ENCODE assay signal across 16 cellular contexts in genomic region chr13:44108345-44108858, GRCh38.
DNase-seq lines count a peak whose midpoint lies in the region; ATAC-seq, FAIRE-seq and TF ChIP-seq lines count a peak whose summit lies in the region.
"Had no signal": no experiment of that assay in that cellular context is flagged by ENCODE, and none has a peak within 500 bp of the region (broad histone marks: within the 10 kb centered on the region; RNA-seq: fewer than 3 reads in every experiment).

No MANE protein-coding gene starts in this region.

- H3K4me1 ChIP-seq in A549: peaks cover 51% of the 10 kb centered on the region
- H3K4me1 ChIP-seq in left lung: no peaks in the 10 kb centered on the region

- H3K9me3 Mint-ChIP-seq in activated CD4-positive, alpha-beta memory T cell treated with anti-CD3 and anti-CD28 coated beads for 36 hours: no peaks in the 10 kb centered on the region
- H3K9me3 Mint-ChIP-seq: T-cell had no signal

- no peaks in the 10 kb centered on the region for H3K27me3 ChIP-seq in left lung

- H3K36me3 ChIP-seq in left lung: no peaks in the 10 kb centered on the region

- DNase-seq in A549 (ENCODE audit: low read depth in 1 of 2, low spot score in 1 of 2) (peak; percentile 21 to 74), RCC 7860 (ENCODE audit: low spot score) (peak; percentile 73), epithelial cell of esophagus (ENCODE audit: low read depth) (peak; percentile 40), left lung (no peak), NCI-H1417 treated with DMSO at 0.1 percent for 48 hours (lab: John Stamatoyannopoulos, UW) (no peak)
- no peak for DNase-seq in activated CD4-positive, alpha-beta memory T cell treated with anti-CD3 and anti-CD28 coated beads for 36 hours
- DNase-seq: ACHN; activated naive CD8-positive, alpha-beta T cell treated with anti-CD3 and anti-CD28 coated beads, Interleukin-2, amount 50 U/mL, for 24 hours; activated T-cell treated with anti-CD3 and anti-CD28 coated beads, Interleukin-2, amount 50 U/mL, for 1 hour; GM23248; NCI-H1105; NCI-H446; stimulated activated naive CD8-positive, alpha-beta T cell treated with anti-CD3 and anti-CD28 coated beads, Interleukin-15, Interleukin-2, amounts not matched to agents 100 U/mL and 50 U/mL, for 24 hours; T-cell had no signal

- H3K36me3 Mint-ChIP-seq in activated CD4-positive, alpha-beta memory T cell treated with anti-CD3 and anti-CD28 coated beads for 36 hours: no peaks in the 10 kb centered on the region
- H3K36me3 Mint-ChIP-seq: T-cell had no signal

- 0 out of 5 replicates have a peak, but pooled peaks of 1 of the 2 experiments have one; percentile 25 for TF ChIP-seq RAD21 in A549 (conservative IDR thresholded peaks at IDR 0.05 in 1 of 2, IDR thresholded peaks at IDR 0.05 in 1 of 2)

- peaks cover 11% of the 10 kb centered on the region for H3K27me3 Mint-ChIP-seq in activated CD4-positive, alpha-beta memory T cell treated with anti-CD3 and anti-CD28 coated beads for 36 hours

- 5% methylated on average over 2 of the region's 2 CpGs for WGBS in A549 (ENCODE audit: missing lambda C conversion rate)

- FAIRE-seq in A549 (lab: Jason Lieb, UNC): no peak
- FAIRE-seq in RCC 7860 (lab: Jason Lieb, UNC): peak; percentile 80

- no peak for TF ChIP-seq POLR2A in A549 (IDR thresholded peaks at IDR 0.05; ENCODE audit: low read length)

- H3K4me2 ChIP-seq in A549: peak overlapping the region; percentile 37

- H3K27ac ChIP-seq in A549: peak overlapping the region; percentile 67 to 75
- no peak overlapping the region for H3K27ac ChIP-seq in left lung
- H3K27ac ChIP-seq: GM23248 had no signal

- H3K9me3 ChIP-seq in A549: no peaks in the 10 kb centered on the region
- H3K9me3 ChIP-seq in left lung: no peaks in the 10 kb centered on the region

- ATAC-seq in A549: peak; percentile 81 to 91
- peak; percentile 58 for ATAC-seq in left lung
- ATAC-seq in HG02571 (IDR thresholded peaks at IDR 0.05; ENCODE audit: unreplicated experiment): no peak
- no peak for ATAC-seq in GM18498 (IDR thresholded peaks at IDR 0.05; ENCODE audit: unreplicated experiment)
- ATAC-seq: activated naive CD8-positive, alpha-beta T cell treated with anti-CD3 and anti-CD28 coated beads, Interleukin-2, amount 50 U/mL, for 24 hours; stimulated activated naive CD8-positive, alpha-beta T cell treated with anti-CD3 and anti-CD28 coated beads, Interleukin-15, Interleukin-2, amounts not matched to agents 100 U/mL and 50 U/mL, for 24 hours; T-cell had no signal

- POLR2A ChIA-PET in A549 (lab: Yijun Ruan, JAX): no interaction called here
- POLR2A ChIA-PET in activated CD4-positive, alpha-beta memory T cell treated with anti-CD3 and anti-CD28 coated beads for 36 hours (lab: Charles Lee): no interaction called here

- TF ChIP-seq CTCF in A549 (IDR thresholded peaks at IDR 0.05) (no peak), epithelial cell of esophagus (IDR thresholded peaks at IDR 0.05; ENCODE audit: insufficient read depth, low read depth, low read length, missing control alignments) (no peak), left lung (IDR thresholded peaks at IDR 0.05) (no peak)

- H3K4me3 Mint-ChIP-seq in activated CD4-positive, alpha-beta memory T cell treated with anti-CD3 and anti-CD28 coated beads for 36 hours: no peak overlapping the region
- H3K4me3 Mint-ChIP-seq: activated naive CD8-positive, alpha-beta T cell treated with anti-CD3 and anti-CD28 coated beads, Interleukin-2, amount 50 U/mL, for 24 hours; T-cell had no signal

- no peak overlapping the region for H3K27ac Mint-ChIP-seq in activated CD4-positive, alpha-beta memory T cell treated with anti-CD3 and anti-CD28 coated beads for 36 hours
- H3K27ac Mint-ChIP-seq: activated naive CD8-positive, alpha-beta T cell treated with anti-CD3 and anti-CD28 coated beads, Interleukin-2, amount 50 U/mL, for 24 hours; T-cell had no signal

- CTCF ChIA-PET in A549 (lab: Yijun Ruan, JAX): interaction anchor here (1.1 kb wide), 1 partner anchor 203 kb away, joined by 3 read pairs; no protein-coding TSS in a partner anchor
- CTCF ChIA-PET in activated CD4-positive, alpha-beta memory T cell treated with anti-CD3 and anti-CD28 coated beads for 36 hours (lab: Charles Lee): no interaction called here

- H3K4me1 Mint-ChIP-seq in activated CD4-positive, alpha-beta memory T cell treated with anti-CD3 and anti-CD28 coated beads for 36 hours (ENCODE audit: low read depth): peaks cover 4% of the 10 kb centered on the region

- intact Hi-C loops in left lung (cut with DNase I): no loop called here
- intact Hi-C loops in activated CD4-positive, alpha-beta memory T cell treated with anti-CD3 and anti-CD28 coated beads for 36 hours (cut with micrococcal nuclease): no loop called here

- H3K4me3 ChIP-seq in A549 (no peak overlapping the region), epithelial cell of esophagus (ENCODE audit: low read length) (no peak overlapping the region), left lung (no peak overlapping the region)
- H3K4me3 ChIP-seq: GM23248 had no signal

- 0 out of 5 replicates have a peak, but pooled peaks of 1 of the 2 experiments have one; percentile 22 for TF ChIP-seq EP300 in A549 (IDR thresholded peaks at IDR 0.05)

TF ChIP-seq in A549, 52 proteins besides CTCF, POLR2A, EP300 and RAD21:
- TF ChIP-seq PBX3 (IDR thresholded peaks at IDR 0.05) (no peak), USF2 (IDR thresholded peaks at IDR 0.05) (no peak), SMC3 (IDR thresholded peaks at IDR 0.05) (no peak), POLR2AphosphoS2 (conservative IDR thresholded peaks at IDR 0.05; ENCODE audit: low read length) (no peak), ATOH8 (CRISPR knock-in tag; IDR thresholded peaks at IDR 0.05; ENCODE audit: low read depth) (no peak), HOXB5 (CRISPR knock-in tag; IDR thresholded peaks at IDR 0.05) (no peak), MAX (IDR thresholded peaks at IDR 0.05) (no peak), JUNB (IDR thresholded peaks at IDR 0.05) (0 out of 2 replicates have a peak, but pooled peaks have one; percentile 38), MAFK (IDR thresholded peaks at IDR 0.05; ENCODE audit: partially characterized antibody) (peak; percentile 14), HES2 (IDR thresholded peaks at IDR 0.05) (no peak), JUN (IDR thresholded peaks at IDR 0.05) (peak in 1 of 2 experiments; percentile 40; a peak in 1 of 5 replicates), FOXS1 (CRISPR knock-in tag; IDR thresholded peaks at IDR 0.05) (no peak), HOXB13 (CRISPR knock-in tag; IDR thresholded peaks at IDR 0.05; ENCODE audit: low read depth) (no peak), RNF2 (IDR thresholded peaks at IDR 0.05; ENCODE audit: borderline replicate concordance, low read depth) (no peak), CEBPB (IDR thresholded peaks at IDR 0.05) (peak; percentile 14 to 79; a peak in 2 of 4 replicates), FOSL2 (IDR thresholded peaks at IDR 0.05) (0 out of 2 replicates have a peak, but pooled peaks have one; percentile 27), FOSL2 (CRISPR knock-in tag; IDR thresholded peaks at IDR 0.05) (peak; percentile 78)

Comparison
In these comparisons a context has a peak if more than half of its experiments do, and no peak if none do; other contexts are left out.
1. ATAC-seq: peak in A549 (2 of 2) and left lung (single experiment); none in HG02571 (single experiment) and GM18498 (single experiment).
2. DNase-seq: peak in A549 (2 of 2), RCC 7860 (single experiment) and epithelial cell of esophagus (single experiment); none in left lung (0 of 2), NCI-H1417 treated with DMSO at 0.1 percent for 48 hours (single experiment) and activated CD4-positive, alpha-beta memory T cell treated with anti-CD3 and anti-CD28 coated beads for 36 hours (single experiment).
3. H3K27ac ChIP-seq: peak in A549 (2 of 2); none in left lung (0 of 2).